In genomic region chr17:55237826-55238196, GRCh38 we compare ENCODE assay signal across 8 cellular contexts. TPM values are rescaled to one million over a fixed set of nuclear protein-coding genes. Genes with fewer than 3 reads are reported as not detected.
DNase-seq lines count a peak whose midpoint lies in the region; ATAC-seq and TF ChIP-seq lines count a peak whose summit lies in the region.

No MANE protein-coding gene starts in this region.

- no peak for TF ChIP-seq CTCF in AG10803 (conservative IDR thresholded peaks at IDR 0.05; ENCODE audit: low read length)
- TF ChIP-seq CTCF in MCF 10A (IDR thresholded peaks at IDR 0.05; ENCODE audit: unreplicated experiment) = no peak

- peaks cover 6% of the 10 kb centered on the region for H3K4me1 ChIP-seq in muscle layer of colon (ENCODE audit: insufficient read depth, low read length)

- BruUV-seq in MCF 10A (replicated peaks; lab: Mats Ljungman, UMichigan) = no TSS peak

- no peaks in the 10 kb centered on the region for H3K27me3 Mint-ChIP-seq in MCF 10A (ENCODE audit: insufficient read depth, unreplicated experiment)

- H3K27ac ChIP-seq in muscle layer of colon (ENCODE audit: low read depth, low read length) = peak overlapping the region; percentile 72

- H3K4me3 ChIP-seq in AG10803 (ENCODE audit: low read length) (peak overlapping the region; percentile 66), muscle layer of colon (ENCODE audit: low read depth in 1 of 2, low read length in 2 of 2) (peak overlapping the region; percentile 47 to 71)

- H3K36me3 Mint-ChIP-seq in MCF 10A (ENCODE audit: insufficient read depth, unreplicated experiment) = no peaks in the 10 kb centered on the region

- H3K9ac ChIP-seq in muscle layer of colon (ENCODE audit: low read length) = no peak overlapping the region

- H3K27ac Mint-ChIP-seq in MCF 10A (ENCODE audit: low read depth, unreplicated experiment) = no peak overlapping the region

- DNase-seq in AG10803 (ENCODE audit: low read depth) = no peak
- DNase-seq in MCF 10A (ENCODE audit: unreplicated experiment) = no peak
- DNase-seq in HEK293T (ENCODE audit: extremely low spot score) = no peak
- DNase-seq in NOMO-1 (lab: John Stamatoyannopoulos, UW; ENCODE audit: unreplicated experiment in 2 of 2) = no peak

- no peaks in the 10 kb centered on the region for H3K9me3 Mint-ChIP-seq in MCF 10A (ENCODE audit: unreplicated experiment)

- CTCF ChIA-PET in MCF 10A (lab: Yijun Ruan, JAX) = interaction anchor here (0.7 to 1.7 kb wide), 5 partner anchors 170 to 273 kb away, joined by 3 to 6 read pairs (median 3); partner anchors contain the start of gene SMIM36
- CTCF ChIA-PET in HEK293T (lab: Yijun Ruan, JAX) = no interaction called here

- no peaks in the 10 kb centered on the region for H3K36me3 ChIP-seq in muscle layer of colon (ENCODE audit: insufficient read depth, low read length)

- H3K4me1 Mint-ChIP-seq in MCF 10A (ENCODE audit: insufficient read depth, unreplicated experiment) = peaks cover 18% of the 10 kb centered on the region

- ATAC-seq in HG02943 (IDR thresholded peaks at IDR 0.05; ENCODE audit: low read depth, unreplicated experiment) = peak; percentile 2
- no peak for ATAC-seq in GM21515 (IDR thresholded peaks at IDR 0.05; ENCODE audit: unreplicated experiment)
- ATAC-seq in GM18858 (IDR thresholded peaks at IDR 0.05; ENCODE audit: unreplicated experiment) = no peak

- H3K4me3 Mint-ChIP-seq in MCF 10A (ENCODE audit: unreplicated experiment) = peak overlapping the region; percentile 76

- POLR2A ChIA-PET in MCF 10A (lab: Yijun Ruan, JAX) = interaction anchor here (0.7 to 2.8 kb wide), 9 partner anchors 10 to 177 kb away, joined by 3 to 33 read pairs (median 4); no protein-coding TSS in a partner anchor
- POLR2A ChIA-PET in HEK293T (lab: Yijun Ruan, JAX) = interaction anchor here (0.8 to 2.1 kb wide), 3 partner anchors 16 to 28 kb away, joined by 3 to 16 read pairs (median 3); no protein-coding TSS in a partner anchor

- intact Hi-C loops in MCF 10A (cut with micrococcal nuclease) = loop anchor here (2.0 kb wide), 2 partner anchors 27 to 59 kb away; partner anchors contain the start of gene HLF

- no peaks in the 10 kb centered on the region for H3K27me3 ChIP-seq in muscle layer of colon (ENCODE audit: control insufficient read depth in 1 of 2, insufficient read depth in 2 of 2, low read length in 2 of 2)

- H3K9me3 ChIP-seq in muscle layer of colon (ENCODE audit: low read length) = no peaks in the 10 kb centered on the region

TF ChIP-seq in HEK293T, 16 proteins besides CTCF, POLR2A, EP300 and RAD21:
- no peak for TF ChIP-seq FOXA1 (IDR thresholded peaks at IDR 0.05)
- no peak for TF ChIP-seq L3MBTL2 (conservative IDR thresholded peaks at IDR 0.05)
- TF ChIP-seq ELF4 (IDR thresholded peaks at IDR 0.05) = no peak
- TF ChIP-seq TARDBP (IDR thresholded peaks at IDR 0.05) = no peak
- no peak for TF ChIP-seq SP1 (IDR thresholded peaks at IDR 0.05)
- no peak for TF ChIP-seq ZNF384 (IDR thresholded peaks at IDR 0.05)

RNA-seq across cellular contexts. Expression of gene HLF, which starts 26.9 kb away (rescaled TPM):
- total RNA-seq in MCF 10A (2022) = 0.23 and 0.66 TPM in 2 replicates
